ENCODE assay signal across 14 cellular contexts in genomic region chr1:41294213-41294612, GRCh38. TPM values are rescaled to one million over a fixed set of nuclear protein-coding genes. Genes with fewer than 3 reads are reported as not detected.
DNase-seq lines count a peak whose midpoint lies in the region; ATAC-seq and TF ChIP-seq lines count a peak whose summit lies in the region.
"Had no signal": no experiment of that assay in that cellular context is flagged by ENCODE, and none has a peak within 500 bp of the region (broad histone marks: within the 10 kb centered on the region; RNA-seq: fewer than 3 reads in every experiment).

No MANE protein-coding gene starts in this region.

- no peaks in the 10 kb centered on the region for H3K4me1 ChIP-seq in upper lobe of left lung
- H3K4me1 ChIP-seq: A549, BE2C, HAP-1 had no signal

- H3K27me3 ChIP-seq in upper lobe of left lung: no peaks in the 10 kb centered on the region
- H3K27me3 ChIP-seq: BE2C had no signal

- no peaks in the 10 kb centered on the region for H3K4me1 Mint-ChIP-seq in type B pancreatic cell (ENCODE audit: unreplicated experiment)
- H3K4me1 Mint-ChIP-seq: CD4-positive, alpha-beta memory T cell had no signal

- H3K4me3 ChIP-seq in upper lobe of left lung: no peak overlapping the region
- H3K4me3 ChIP-seq: A549, HAP-1 had no signal

- peak overlapping the region; percentile 30 for H3K27ac ChIP-seq in RWPE1
- no peak overlapping the region for H3K27ac ChIP-seq in upper lobe of left lung
- H3K27ac ChIP-seq: A549, C4-2B had no signal

- CTCF ChIA-PET in RWPE1 (lab: Yijun Ruan, JAX): interaction anchor here (1.0 to 1.3 kb wide), 2 partner anchors 11 to 53 kb away, joined by 3 to 6 read pairs; no protein-coding TSS in a partner anchor

- 68 to 70% methylated on average over 3 of the region's 3 CpGs for WGBS in upper lobe of left lung, 2 donors

- no peak for TF ChIP-seq POLR2A in upper lobe of left lung (IDR thresholded peaks at IDR 0.05)

- no peak overlapping the region for H3K27ac Mint-ChIP-seq in type B pancreatic cell
- H3K27ac Mint-ChIP-seq: CD4-positive, alpha-beta memory T cell; HFFc6 had no signal

- H3K9me3 ChIP-seq in upper lobe of left lung: no peaks in the 10 kb centered on the region
- H3K9me3 ChIP-seq: A549, BE2C, HAP-1 had no signal

- no peak overlapping the region for H3K4me3 Mint-ChIP-seq in type B pancreatic cell
- H3K4me3 Mint-ChIP-seq: CD4-positive, alpha-beta memory T cell; HFFc6 had no signal

- no peak for TF ChIP-seq EP300 in upper lobe of left lung (IDR thresholded peaks at IDR 0.05)

- peaks cover 25% of the 10 kb centered on the region for H3K27me3 Mint-ChIP-seq in type B pancreatic cell

- TF ChIP-seq CTCF in RWPE1 (conservative IDR thresholded peaks at IDR 0.05; ENCODE audit: low read depth): no peak
- TF ChIP-seq CTCF in type B pancreatic cell (conservative IDR thresholded peaks at IDR 0.05): no peak
- no peak for TF ChIP-seq CTCF in upper lobe of left lung (IDR thresholded peaks at IDR 0.05)

- H3K36me3 ChIP-seq in upper lobe of left lung: no peaks in the 10 kb centered on the region
- H3K36me3 ChIP-seq: BE2C, HAP-1 had no signal

- no peaks in the 10 kb centered on the region for H3K9me3 Mint-ChIP-seq in type B pancreatic cell
- H3K9me3 Mint-ChIP-seq: HFFc6 had no signal

- ATAC-seq in left lobe of liver (no peak), upper lobe of left lung (ENCODE audit: low FRiP score in 2 of 2) (no peak)
- ATAC-seq: A549 had no signal

- H3K36me3 Mint-ChIP-seq in type B pancreatic cell: no peaks in the 10 kb centered on the region
- H3K36me3 Mint-ChIP-seq: CD4-positive, alpha-beta memory T cell had no signal

- POLR2A ChIA-PET in RWPE1 (lab: Yijun Ruan, JAX; ENCODE audit: low non-redundant PET): no interaction called here

- peak; percentile 66 for DNase-seq in NCI-H446 treated with DMSO at 0.1 percent for 48 hours (lab: John Stamatoyannopoulos, UW)
- no peak for DNase-seq in RWPE1 (ENCODE audit: low spot score)
- DNase-seq in left lobe of liver (ENCODE audit: low spot score): peak; percentile 31
- peak; percentile 32 for DNase-seq in type B pancreatic cell (ENCODE audit: extremely low spot score, unreplicated experiment)
- DNase-seq in epidermal melanocyte (ENCODE audit: insufficient read length, low spot score): no peak
- DNase-seq in upper lobe of left lung: no peak
- no peak for DNase-seq in activated gamma-delta T cell treated with Interleukin-2 at 50 U/mL for 16 hours
- DNase-seq: BE2C; CD4-positive, alpha-beta memory T cell; DMS79; HFFc6 had no signal

RNA-seq across cellular contexts. Expression of gene SCMH1, which starts 52.1 kb away (rescaled TPM):
- total RNA-seq in left lobe of liver: 10.7 TPM
- 17.2 and 36.7 TPM in 2 replicates for total RNA-seq in type B pancreatic cell (ENCODE audit: low replicate concordance)
- 10 to 100 TPM; 31.4 to 54.5 (median 36.6) TPM for total RNA-seq in upper lobe of left lung

Comparison
In these comparisons a context has a peak if more than half of its experiments do, and no peak if none do; other contexts are left out.
1. DNase-seq: peak in NCI-H446 treated with DMSO at 0.1 percent for 48 hours (single experiment), left lobe of liver (single experiment) and type B pancreatic cell (single experiment); none in RWPE1 (single experiment), epidermal melanocyte (single experiment), upper lobe of left lung (0 of 2) and activated gamma-delta T cell treated with Interleukin-2 at 50 U/mL for 16 hours (single experiment).